In genomic region chr4:98143001-98143899, GRCh38 we compare ENCODE assay signal across 8 cellular contexts.
DNase-seq lines count a peak whose midpoint lies in the region; ATAC-seq and FAIRE-seq lines count a peak whose summit lies in the region.

Gene STPG2 (minus strand): TSS chr4:98143476.

- peak within 1 kb of the TSS; percentile 79 for H3K4me3 ChIP-seq in ACC112 (ENCODE audit: low read depth, low read length)

- H3K4me1 ChIP-seq in ACC112 (ENCODE audit: control insufficient read depth, insufficient read depth, low read length, unreplicated experiment): peaks cover 4% of the 10 kb centered on the region

- ATAC-seq in GM18867 (IDR thresholded peaks at IDR 0.05; ENCODE audit: unreplicated experiment) (peak; percentile 99), HG03103 (IDR thresholded peaks at IDR 0.05; ENCODE audit: low read depth, unreplicated experiment) (peak; percentile 98)
- peak; percentile 99 for ATAC-seq in central memory CD8-positive, alpha-beta T cell (replicated peaks; ENCODE audit: extremely low read depth, poor library complexity, severe bottlenecking)

- H3K36me3 ChIP-seq in ACC112 (ENCODE audit: insufficient read depth, low read length): no peaks in the 10 kb centered on the region

- no peak within 1 kb of the TSS; the same call in 1 of the 2 replicates for H3K27ac ChIP-seq in ACC112 (ENCODE audit: low read depth, low read length)

- H3K9me3 Mint-ChIP-seq in central memory CD8-positive, alpha-beta T cell: peaks cover 6% of the 10 kb centered on the region

- FAIRE-seq in islet of Langerhans (lab: Jason Lieb, UNC): peak; percentile 79

- H3K27ac Mint-ChIP-seq in central memory CD8-positive, alpha-beta T cell (ENCODE audit: low read depth): peak within 1 kb of the TSS; percentile 96

- H3K4me1 Mint-ChIP-seq in central memory CD8-positive, alpha-beta T cell: peaks cover 22% of the 10 kb centered on the region

- peak within 1 kb of the TSS; percentile 95 for H2AFZ ChIP-seq in ACC112 (ENCODE audit: low read length, unreplicated experiment)

- no peaks in the 10 kb centered on the region for H3K27me3 Mint-ChIP-seq in central memory CD8-positive, alpha-beta T cell

- peak within 1 kb of the TSS; percentile 87 for H3K4me3 Mint-ChIP-seq in central memory CD8-positive, alpha-beta T cell

- H3K27me3 ChIP-seq in ACC112 (ENCODE audit: insufficient read depth, low read length): no peaks in the 10 kb centered on the region

- DNase-seq in NCI-H2196 treated with DMSO at 0.1 percent for 48 hours (lab: John Stamatoyannopoulos, UW; ENCODE audit: unreplicated experiment): peak; percentile 77
- DNase-seq in activated CD4-positive, CD25-positive, alpha-beta regulatory T cell (lab: John Stamatoyannopoulos, UW): peak; percentile 78 to 90 (median 86)
- DNase-seq in central memory CD8-positive, alpha-beta T cell (ENCODE audit: low spot score in 2 of 2): peak; percentile 84
- peak; percentile 86 to 91 for DNase-seq in stimulated activated CD4-positive, alpha-beta T cell treated with anti-CD3 and anti-CD28 coated beads, Interleukin-12 subunit alpha, Interleukin-12 subunit beta, amount 100 ng/mL, for 24 hours (ENCODE audit: low read depth in 2 of 2)

- H3K79me2 ChIP-seq in ACC112 (ENCODE audit: control insufficient read depth, insufficient read depth, low read length, unreplicated experiment): no peaks in the 10 kb centered on the region

- peaks cover 4% of the 10 kb centered on the region for H3K36me3 Mint-ChIP-seq in central memory CD8-positive, alpha-beta T cell (ENCODE audit: insufficient read depth)
